Comparison of ENCODE assay signal across 24 cellular contexts in the genomic region with DNA sequence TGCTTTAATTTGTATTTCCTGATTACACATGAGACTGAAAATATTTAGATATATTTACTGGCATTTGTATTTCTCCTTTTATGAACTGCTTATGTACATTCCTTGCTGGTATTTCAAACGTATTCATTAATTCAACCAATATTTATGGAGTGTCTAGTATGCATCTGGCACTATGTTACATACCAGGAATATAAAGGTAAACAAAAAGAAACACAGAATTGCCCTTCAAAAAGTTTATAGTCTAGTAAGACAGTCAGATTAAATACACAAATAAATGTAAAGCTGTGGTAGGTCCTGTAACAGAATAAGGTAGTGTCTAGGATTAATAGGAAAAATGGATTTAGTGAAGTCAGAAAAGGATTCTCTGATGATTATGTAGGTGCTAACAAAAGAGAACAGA.
A peak's percentile ranks its signal among the peaks of the same experiment; 100 is the strongest.
DNase-seq lines count a peak whose midpoint lies in the region; ATAC-seq and TF ChIP-seq lines count a peak whose summit lies in the region.
"Had no signal": no experiment of that assay in that cellular context is flagged by ENCODE, and none has a peak within 500 bp of the region (broad histone marks: within the 10 kb centered on the region; RNA-seq: fewer than 3 reads in every experiment).

No MANE protein-coding gene starts in this region.

- no peaks in the 10 kb centered on the region for H3F3A ChIP-seq in PC-3 (ENCODE audit: low read length, unreplicated experiment)

- H3K79me2 ChIP-seq in PC-3 (ENCODE audit: low read length), result peaks cover 27% of the 10 kb centered on the region
- H3K79me2 ChIP-seq in hepatocyte, result peaks cover 90% of the 10 kb centered on the region

- H3K27ac ChIP-seq in PC-3 (ENCODE audit: low read length), result no peak overlapping the region
- H3K27ac ChIP-seq in hepatocyte, result peak overlapping the region; percentile 38
- H3K27ac ChIP-seq: BLaER1, suprapubic skin had no signal

- no TSS peak for BruUV-seq in PC-3 (replicated peaks; lab: Mats Ljungman, UMichigan)

- 52% methylated on average over 1 of the region's 1 CpG for whole genome bisulfite sequencing in hepatocyte (ENCODE audit: low lambda C conversion rate, missing lambda C conversion rate)

- H3K4me3 ChIP-seq in PC-3 (ENCODE audit: low read length), result no peak overlapping the region
- no peak overlapping the region for H3K4me3 ChIP-seq in hepatocyte
- H3K4me3 ChIP-seq: BLaER1, K562, smooth muscle cell, suprapubic skin had no signal

- peaks cover 40% of the 10 kb centered on the region for H3K36me3 Mint-ChIP-seq in activated naive CD4-positive, alpha-beta T cell treated with anti-CD3 and anti-CD28 coated beads, Interleukin-2, amount 50 U/mL, for 24 hours
- H3K36me3 Mint-ChIP-seq in activated naive CD4-positive, alpha-beta T cell treated with anti-CD3 and anti-CD28 coated beads for 36 hours (ENCODE audit: low read depth), result peaks cover 32% of the 10 kb centered on the region
- H3K36me3 Mint-ChIP-seq in stimulated activated effector memory CD8-positive, alpha-beta T cell treated with anti-CD3 and anti-CD28 coated beads, Interleukin-12 subunit alpha, Interleukin-12 subunit beta, amount 100 ng/mL, for 72 hours, result peaks cover 37% of the 10 kb centered on the region
- peaks cover 50% of the 10 kb centered on the region for H3K36me3 Mint-ChIP-seq in activated T-helper 17 cell treated with anti-CD3 and anti-CD28 coated beads, Interleukin-2, amount 50 U/mL, for 72 hours (ENCODE audit: low read depth)

- no peak for DNase-seq in activated naive CD4-positive, alpha-beta T cell treated with anti-CD3 and anti-CD28 coated beads for 36 hours
- DNase-seq in PC-3 (no peak), hepatocyte (ENCODE audit: low spot score) (no peak), DMS114 treated with DMSO at 0.1 percent for 48 hours (lab: John Stamatoyannopoulos, UW; ENCODE audit: unreplicated experiment) (no peak), HT-29 (ENCODE audit: low spot score) (no peak)
- DNase-seq in stimulated activated effector memory CD8-positive, alpha-beta T cell treated with anti-CD3 and anti-CD28 coated beads, Interleukin-12 subunit alpha, Interleukin-12 subunit beta, amount 100 ng/mL, for 72 hours (ENCODE audit: low spot score in 2 of 2), result no peak
- DNase-seq: activated B cell treated with CpG ODN at 0.5 μM for 24 hours; activated CD4-positive, alpha-beta T cell treated with anti-CD3 and anti-CD28 coated beads, Interleukin-2, amount 50 U/mL, for 48 hours; activated T-cell treated with anti-CD3 and anti-CD28 coated beads for 4 hours; amygdala; kidney glomerular epithelial cell; mammary epithelial cell; NCI-H1436; nucleus accumbens; SK-N-SH; stimulated activated CD4-positive, alpha-beta T cell treated with anti-CD3 and anti-CD28 coated beads, Interleukin-2, amount 100 ng/mL, for 48 hours; T1000 had no signal

- intact Hi-C loops in activated naive CD4-positive, alpha-beta T cell treated with anti-CD3 and anti-CD28 coated beads for 36 hours (cut with micrococcal nuclease), result no loop called here
- intact Hi-C loops in PC-3 (cut with micrococcal nuclease), result no loop called here

- no peaks in the 10 kb centered on the region for H3K9me2 ChIP-seq in PC-3 (replicated peaks; ENCODE audit: low read length)
- H3K9me2 ChIP-seq in hepatocyte (replicated peaks; ENCODE audit: insufficient read depth), result no peaks in the 10 kb centered on the region
- H3K9me2 ChIP-seq: SK-N-SH had no signal

- H4K20me1 ChIP-seq in PC-3 (ENCODE audit: low read length) (peaks cover 5% of the 10 kb centered on the region; the same call in 1 of the 2 replicates), hepatocyte (ENCODE audit: insufficient read depth, poor library complexity, severe bottlenecking) (peaks cover 17% of the 10 kb centered on the region)

- CTCF ChIA-PET in activated naive CD4-positive, alpha-beta T cell treated with anti-CD3 and anti-CD28 coated beads for 36 hours (lab: Charles Lee), result interaction anchor here (0.7 kb wide), 1 partner anchor 42 kb away, joined by 3 read pairs; no protein-coding TSS in a partner anchor
- CTCF ChIA-PET in PC-3 (lab: Charles Lee), result no interaction called here

- peak overlapping the region; percentile 8 for H3K4me3 Mint-ChIP-seq in activated naive CD4-positive, alpha-beta T cell treated with anti-CD3 and anti-CD28 coated beads, Interleukin-2, amount 50 U/mL, for 24 hours
- no peak overlapping the region for H3K4me3 Mint-ChIP-seq in activated naive CD4-positive, alpha-beta T cell treated with anti-CD3 and anti-CD28 coated beads for 36 hours
- no peak overlapping the region for H3K4me3 Mint-ChIP-seq in stimulated activated effector memory CD8-positive, alpha-beta T cell treated with anti-CD3 and anti-CD28 coated beads, Interleukin-12 subunit alpha, Interleukin-12 subunit beta, amount 100 ng/mL, for 72 hours
- H3K4me3 Mint-ChIP-seq in activated T-helper 17 cell treated with anti-CD3 and anti-CD28 coated beads, Interleukin-2, amount 50 U/mL, for 72 hours, result no peak overlapping the region
- H3K4me3 Mint-ChIP-seq: activated B cell treated with CpG ODN at 0.5 μM for 24 hours; stimulated activated memory B cell treated with anti-CD40 and anti-IgM and Interleukin-4, amounts not matched to agents 10 μg/mL and 1 μg/mL and 100 μg/mL, for 72 hours had no signal

- H3K4me1 ChIP-seq in PC-3 (ENCODE audit: insufficient read depth, low read length), result peaks cover 11% of the 10 kb centered on the region
- peaks cover 5% of the 10 kb centered on the region for H3K4me1 ChIP-seq in hepatocyte (ENCODE audit: insufficient read depth)

- H3K27me3 ChIP-seq in PC-3 (ENCODE audit: low read length) (no peaks in the 10 kb centered on the region), hepatocyte (no peaks in the 10 kb centered on the region)
- H3K27me3 ChIP-seq: BLaER1, suprapubic skin had no signal

- H2AFZ ChIP-seq in PC-3 (ENCODE audit: low read length) (no peak overlapping the region), hepatocyte (no peak overlapping the region)

- no peak for TF ChIP-seq CTCF in PC-3 (conservative IDR thresholded peaks at IDR 0.05; ENCODE audit: low read depth, low read length)
- no peak for TF ChIP-seq CTCF in hepatocyte (IDR thresholded peaks at IDR 0.05; ENCODE audit: poor library complexity)

- H3K4me2 ChIP-seq in PC-3 (ENCODE audit: low read length) (no peak overlapping the region), hepatocyte (no peak overlapping the region)
- H3K4me2 ChIP-seq: BLaER1, SK-N-SH, smooth muscle cell had no signal

- peaks cover 13% of the 10 kb centered on the region for H3K36me3 ChIP-seq in PC-3 (ENCODE audit: low read depth, low read length)
- H3K36me3 ChIP-seq in hepatocyte (replicated peaks; ENCODE audit: insufficient read depth, low read depth), result no peaks in the 10 kb centered on the region

- peaks cover 11% of the 10 kb centered on the region for H3K9me3 Mint-ChIP-seq in activated naive CD4-positive, alpha-beta T cell treated with anti-CD3 and anti-CD28 coated beads, Interleukin-2, amount 50 U/mL, for 24 hours
- H3K9me3 Mint-ChIP-seq in activated naive CD4-positive, alpha-beta T cell treated with anti-CD3 and anti-CD28 coated beads for 36 hours, result peaks cover 9% of the 10 kb centered on the region
- H3K9me3 Mint-ChIP-seq in stimulated activated effector memory CD8-positive, alpha-beta T cell treated with anti-CD3 and anti-CD28 coated beads, Interleukin-12 subunit alpha, Interleukin-12 subunit beta, amount 100 ng/mL, for 72 hours, result peaks cover 9% of the 10 kb centered on the region
- peaks cover 5% of the 10 kb centered on the region for H3K9me3 Mint-ChIP-seq in activated T-helper 17 cell treated with anti-CD3 and anti-CD28 coated beads, Interleukin-2, amount 50 U/mL, for 72 hours

- H3K9me3 ChIP-seq in PC-3 (ENCODE audit: low read length) (no peaks in the 10 kb centered on the region), hepatocyte (ENCODE audit: low read depth) (peaks cover 9% of the 10 kb centered on the region)
- H3K9me3 ChIP-seq: suprapubic skin had no signal

- peak; percentile 66; the same call in 1 of the 2 replicates for ATAC-seq in PC-3
- ATAC-seq in stimulated activated effector memory CD8-positive, alpha-beta T cell treated with anti-CD3 and anti-CD28 coated beads, Interleukin-12 subunit alpha, Interleukin-12 subunit beta, amount 100 ng/mL, for 72 hours, result no peak
- ATAC-seq in activated T-helper 17 cell treated with anti-CD3 and anti-CD28 coated beads, Interleukin-2, amount 50 U/mL, for 72 hours (replicated peaks), result no peak
- ATAC-seq: K562; stimulated activated memory B cell treated with anti-CD40 and anti-IgM and Interleukin-4, amounts not matched to agents 10 μg/mL and 1 μg/mL and 100 μg/mL, for 72 hours had no signal

- POLR2A ChIA-PET in PC-3 (lab: Charles Lee; ENCODE audit: unreplicated experiment), result no interaction called here

- H3K9ac ChIP-seq in PC-3 (ENCODE audit: low read length), result no peak overlapping the region
- H3K9ac ChIP-seq: BLaER1, SK-N-SH had no signal

- no peaks in the 10 kb centered on the region for H3K27me3 Mint-ChIP-seq in activated naive CD4-positive, alpha-beta T cell treated with anti-CD3 and anti-CD28 coated beads, Interleukin-2, amount 50 U/mL, for 24 hours
- no peaks in the 10 kb centered on the region for H3K27me3 Mint-ChIP-seq in activated naive CD4-positive, alpha-beta T cell treated with anti-CD3 and anti-CD28 coated beads for 36 hours (ENCODE audit: low read depth)
- H3K27me3 Mint-ChIP-seq in activated T-helper 17 cell treated with anti-CD3 and anti-CD28 coated beads, Interleukin-2, amount 50 U/mL, for 72 hours, result no peaks in the 10 kb centered on the region
- H3K27me3 Mint-ChIP-seq: activated B cell treated with CpG ODN at 0.5 μM for 24 hours; stimulated activated memory B cell treated with anti-CD40 and anti-IgM and Interleukin-4, amounts not matched to agents 10 μg/mL and 1 μg/mL and 100 μg/mL, for 72 hours had no signal

- peak overlapping the region; percentile 59 for H3K27ac Mint-ChIP-seq in activated naive CD4-positive, alpha-beta T cell treated with anti-CD3 and anti-CD28 coated beads, Interleukin-2, amount 50 U/mL, for 24 hours
- H3K27ac Mint-ChIP-seq in activated naive CD4-positive, alpha-beta T cell treated with anti-CD3 and anti-CD28 coated beads for 36 hours, result no peak overlapping the region
- peak overlapping the region; percentile 46 for H3K27ac Mint-ChIP-seq in stimulated activated effector memory CD8-positive, alpha-beta T cell treated with anti-CD3 and anti-CD28 coated beads, Interleukin-12 subunit alpha, Interleukin-12 subunit beta, amount 100 ng/mL, for 72 hours
- H3K27ac Mint-ChIP-seq in activated T-helper 17 cell treated with anti-CD3 and anti-CD28 coated beads, Interleukin-2, amount 50 U/mL, for 72 hours, result no peak overlapping the region
- H3K27ac Mint-ChIP-seq: activated B cell treated with CpG ODN at 0.5 μM for 24 hours; stimulated activated memory B cell treated with anti-CD40 and anti-IgM and Interleukin-4, amounts not matched to agents 10 μg/mL and 1 μg/mL and 100 μg/mL, for 72 hours had no signal

- peaks cover 66% of the 10 kb centered on the region for H3K4me1 Mint-ChIP-seq in activated naive CD4-positive, alpha-beta T cell treated with anti-CD3 and anti-CD28 coated beads, Interleukin-2, amount 50 U/mL, for 24 hours
- H3K4me1 Mint-ChIP-seq in activated naive CD4-positive, alpha-beta T cell treated with anti-CD3 and anti-CD28 coated beads for 36 hours (ENCODE audit: low read depth), result peaks cover 33% of the 10 kb centered on the region
- peaks cover 44% of the 10 kb centered on the region for H3K4me1 Mint-ChIP-seq in stimulated activated effector memory CD8-positive, alpha-beta T cell treated with anti-CD3 and anti-CD28 coated beads, Interleukin-12 subunit alpha, Interleukin-12 subunit beta, amount 100 ng/mL, for 72 hours
- H3K4me1 Mint-ChIP-seq in activated T-helper 17 cell treated with anti-CD3 and anti-CD28 coated beads, Interleukin-2, amount 50 U/mL, for 72 hours, result peaks cover 36% of the 10 kb centered on the region

Comparison
In these comparisons a context has a peak if more than half of its experiments do, and no peak if none do; other contexts are left out.
1. H3K27ac Mint-ChIP-seq: peak in activated naive CD4-positive, alpha-beta T cell treated with anti-CD3 and anti-CD28 coated beads, Interleukin-2, amount 50 U/mL, for 24 hours (single experiment) and stimulated activated effector memory CD8-positive, alpha-beta T cell treated with anti-CD3 and anti-CD28 coated beads, Interleukin-12 subunit alpha, Interleukin-12 subunit beta, amount 100 ng/mL, for 72 hours (single experiment); none in activated naive CD4-positive, alpha-beta T cell treated with anti-CD3 and anti-CD28 coated beads for 36 hours (single experiment) and activated T-helper 17 cell treated with anti-CD3 and anti-CD28 coated beads, Interleukin-2, amount 50 U/mL, for 72 hours (single experiment).